ENCODE assay signal across 18 cellular contexts in genomic region chr7:127379642-127380041, GRCh38. TPM values are rescaled to one million over a fixed set of nuclear protein-coding genes. Genes with fewer than 3 reads are reported as not detected.
DNase-seq lines count a peak whose midpoint lies in the region; ATAC-seq, FAIRE-seq and TF ChIP-seq lines count a peak whose summit lies in the region.
"Had no signal": no experiment of that assay in that cellular context is flagged by ENCODE, and none has a peak within 500 bp of the region (broad histone marks: within the 10 kb centered on the region; RNA-seq: fewer than 3 reads in every experiment).

No MANE protein-coding gene starts in this region.

- H3K4me1 ChIP-seq in K562 (replicated peaks in 1 of 2; ENCODE audit: control insufficient read depth in 2 of 2, insufficient read depth in 2 of 2, low read length in 2 of 2), result peaks cover 4 to 28% of the 10 kb centered on the region in 2 experiments
- no peaks in the 10 kb centered on the region for H3K4me1 ChIP-seq in PC-9 (replicated peaks; ENCODE audit: insufficient read depth)
- H3K4me1 ChIP-seq in adrenal gland (replicated peaks in 1 of 2), result peaks cover 0 to 24% of the 10 kb centered on the region in 2 donors

- POLR2A ChIA-PET in T-cell (lab: Charles Lee), result interaction anchor here in 1 of 2 donors (0.9 kb wide), 1 partner anchor 10 kb away, joined by 4 read pairs; no protein-coding TSS in a partner anchor
- POLR2A ChIA-PET in K562 (lab: Yijun Ruan, JAX), result interaction anchor here (0.9 to 1.7 kb wide), 4 partner anchors 12 to 15 kb away, joined by 3 to 7 read pairs (median 4); partner anchors contain the start of gene ZNF800
- POLR2A ChIA-PET in PC-9 (lab: Charles Lee; ENCODE audit: unreplicated experiment), result no interaction called here

- ATAC-seq in natural killer cell (no peak), T-cell (replicated peaks in 1 of 4) (no peak), K562 (no peak)
- no peak for ATAC-seq in natural killer cell treated with Interleukin-12 subunit alpha and Interleukin-12 subunit beta and Interleukin-15 and Interleukin-18, amount 100 ng/mL, for 72 hours

- no TSS peak for BruUV-seq in K562 (replicated peaks; lab: Mats Ljungman, UMichigan)
- BruUV-seq in PC-9 (replicated peaks; lab: Mats Ljungman, UMichigan), result no TSS peak

- no peak for TF ChIP-seq EP300 in K562 (IDR thresholded peaks at IDR 0.05; ENCODE audit: low read length)

- H3K36me3 Mint-ChIP-seq in natural killer cell (peaks cover 6% of the 10 kb centered on the region), T-cell (peaks cover 32% of the 10 kb centered on the region)
- H3K36me3 Mint-ChIP-seq in natural killer cell treated with Interleukin-12 subunit alpha and Interleukin-12 subunit beta and Interleukin-15 and Interleukin-18, amount 100 ng/mL, for 72 hours, result peaks cover 9% of the 10 kb centered on the region

- no peak overlapping the region for H2AFZ ChIP-seq in K562 (ENCODE audit: low read depth, low read length)
- H2AFZ ChIP-seq in PC-9, result no peak overlapping the region

- H4K20me1 ChIP-seq in K562 (replicated peaks; ENCODE audit: control insufficient read depth, insufficient read depth, low read length) (no peaks in the 10 kb centered on the region), PC-9 (ENCODE audit: insufficient read depth) (peaks cover 36% of the 10 kb centered on the region)

- in situ Hi-C loops in K562 (cut with MboI), result no loop called here

- WGBS in K562 (ENCODE audit: insufficient coverage, low coverage, missing lambda C conversion rate), result 94% methylated on average over 2 of the region's 2 CpGs
- 92 to 100% (median 97%) methylated on average over 2 of the region's 2 CpGs for WGBS in adrenal gland, 4 donors

- H3K27ac Mint-ChIP-seq in natural killer cell, result peak overlapping the region; percentile 49 to 68
- peak overlapping the region in 1 of 2 donors; percentile 74 for H3K27ac Mint-ChIP-seq in natural killer cell treated with Interleukin-12 subunit alpha and Interleukin-12 subunit beta and Interleukin-15 and Interleukin-18, amount 100 ng/mL, for 72 hours
- peak overlapping the region; percentile 48 to 69 for H3K27ac Mint-ChIP-seq in T-cell
- H3K27ac Mint-ChIP-seq: B cell, H9 had no signal

- intact Hi-C loops in natural killer cell (cut with micrococcal nuclease) (no loop called here), K562 (cut with micrococcal nuclease) (loop anchor here (5.0 kb wide), 1 partner anchor 273 kb away; the partner anchor contains the start of gene SND1), PC-9 (cut with micrococcal nuclease; ENCODE audit: unreplicated experiment) (no loop called here), adrenal gland (cut with DNase I) (no loop called here)

- TF ChIP-seq RAD21 in K562 (CRISPR knock-in tag; conservative IDR thresholded peaks at IDR 0.05 in 1 of 2, IDR thresholded peaks at IDR 0.05 in 1 of 2), result no peak

- no peak overlapping the region for H3K27ac ChIP-seq in K562 (ENCODE audit: extremely low read depth, low read depth, low read length)
- H3K27ac ChIP-seq in PC-9, result no peak overlapping the region
- no peak overlapping the region for H3K27ac ChIP-seq in adrenal gland
- H3K27ac ChIP-seq: RWPE1 had no signal

- H3K4me3 Mint-ChIP-seq in natural killer cell, result peak overlapping the region; percentile 25
- H3K4me3 Mint-ChIP-seq in natural killer cell treated with Interleukin-12 subunit alpha and Interleukin-12 subunit beta and Interleukin-15 and Interleukin-18, amount 100 ng/mL, for 72 hours, result no peak overlapping the region
- peak overlapping the region in 1 of 3 donors; percentile 50 for H3K4me3 Mint-ChIP-seq in T-cell
- H3K4me3 Mint-ChIP-seq: B cell, H9 had no signal

- CTCF ChIA-PET in T-cell (lab: Charles Lee) (interaction anchor here (0.6 to 1.5 kb wide), 4 partner anchors 32 to 753 kb away, joined by 3 to 5 read pairs (median 3); no protein-coding TSS in a partner anchor), K562 (lab: Yijun Ruan, JAX; ENCODE audit: low intra/inter-chr PET ratio) (no interaction called here), PC-9 (lab: Charles Lee) (no interaction called here)

- H3K9ac ChIP-seq in K562 (ENCODE audit: insufficient read depth in 1 of 2, low read depth in 2 of 2, low read length in 2 of 2), result no peak overlapping the region

- H3F3A ChIP-seq in PC-9 (ENCODE audit: insufficient read depth, low read depth), result no peaks in the 10 kb centered on the region

- H3K27me3 Mint-ChIP-seq in natural killer cell (ENCODE audit: low read depth in 2 of 2), result no peaks in the 10 kb centered on the region
- H3K27me3 Mint-ChIP-seq in natural killer cell treated with Interleukin-12 subunit alpha and Interleukin-12 subunit beta and Interleukin-15 and Interleukin-18, amount 100 ng/mL, for 72 hours, result no peaks in the 10 kb centered on the region
- no peaks in the 10 kb centered on the region for H3K27me3 Mint-ChIP-seq in T-cell
- H3K27me3 Mint-ChIP-seq: B cell had no signal

- TF ChIP-seq CTCF in natural killer cell (IDR thresholded peaks at IDR 0.05), result no peak
- TF ChIP-seq CTCF in K562 (IDR thresholded peaks at IDR 0.05 in 2 of 3, conservative IDR thresholded peaks at IDR 0.05 in 1 of 3; ENCODE audit: insufficient read depth in 2 of 3, low read depth in 1 of 3, low read length in 3 of 3), result no peak
- TF ChIP-seq CTCF in PC-9 (conservative IDR thresholded peaks at IDR 0.05), result no peak
- no peak for TF ChIP-seq CTCF in adrenal gland (IDR thresholded peaks at IDR 0.05)

- H3K36me3 ChIP-seq in K562 (ENCODE audit: control insufficient read depth, insufficient read depth, low read length) (peaks cover 85% of the 10 kb centered on the region), PC-9 (ENCODE audit: low read depth) (peaks cover 16% of the 10 kb centered on the region; the same call in 1 of the 2 replicates), adrenal gland (replicated peaks in 1 of 2) (peaks cover 0 to 2% of the 10 kb centered on the region in 2 donors)

- H3K9me1 ChIP-seq in K562 (ENCODE audit: control insufficient read depth, insufficient read depth, low read length), result no peaks in the 10 kb centered on the region

- H3K9me3 ChIP-seq in K562 (replicated peaks; ENCODE audit: control insufficient read depth, insufficient read depth, low read depth, low read length) (no peaks in the 10 kb centered on the region), PC-9 (ENCODE audit: insufficient read depth, low read depth) (no peaks in the 10 kb centered on the region), adrenal gland (replicated peaks in 1 of 3) (no peaks in the 10 kb centered on the region)

- no peak for FAIRE-seq in K562 (lab: Jason Lieb, UNC)

- H3K27me3 ChIP-seq in K562 (ENCODE audit: control insufficient read depth in 2 of 2, insufficient read depth in 2 of 2, low read length in 2 of 2), result no peaks in the 10 kb centered on the region
- H3K27me3 ChIP-seq in PC-9 (ENCODE audit: insufficient read depth, low read depth), result no peaks in the 10 kb centered on the region
- H3K27me3 ChIP-seq in adrenal gland, result no peaks in the 10 kb centered on the region

- TF ChIP-seq POLR2A in K562 (conservative IDR thresholded peaks at IDR 0.05) (no peak), adrenal gland (IDR thresholded peaks at IDR 0.05) (no peak)

- H3K9me2 ChIP-seq in PC-9 (ENCODE audit: insufficient read depth), result no peaks in the 10 kb centered on the region

- no peak overlapping the region for H3K4me3 ChIP-seq in K562
- H3K4me3 ChIP-seq in PC-9, result no peak overlapping the region
- H3K4me3 ChIP-seq in adrenal gland, result no peak overlapping the region

- DNase-seq in natural killer cell, result no peak
- DNase-seq in natural killer cell treated with Interleukin-12 subunit alpha and Interleukin-12 subunit beta and Interleukin-15 and Interleukin-18, amount 100 ng/mL, for 72 hours (ENCODE audit: low spot score), result no peak
- no peak for DNase-seq in T-cell
- DNase-seq in K562 (ENCODE audit: extremely low read depth in 1 of 4, low spot score in 3 of 4), result no peak
- DNase-seq in NCI-H1930 (lab: John Stamatoyannopoulos, UW), result no peak
- DNase-seq in PC-9, result no peak
- no peak for DNase-seq in adrenal gland
- DNase-seq: ACHN, DMS79 treated with DMSO at 0.1 percent for 48 hours, H9, MV-4-11, NCI-H1417, NCI-H2029 treated with DMSO at 0.1 percent for 48 hours, NCI-H2171 treated with DMSO at 0.1 percent for 48 hours, NCI-H510A, NCI-H774 had no signal

- H3K79me2 ChIP-seq in K562 (ENCODE audit: control insufficient read depth, insufficient read depth, low read length) (peaks cover 95% of the 10 kb centered on the region), PC-9 (ENCODE audit: low read depth) (peaks cover 34% of the 10 kb centered on the region)

- no peaks in the 10 kb centered on the region for H3K9me3 Mint-ChIP-seq in natural killer cell
- no peaks in the 10 kb centered on the region for H3K9me3 Mint-ChIP-seq in natural killer cell treated with Interleukin-12 subunit alpha and Interleukin-12 subunit beta and Interleukin-15 and Interleukin-18, amount 100 ng/mL, for 72 hours
- H3K9me3 Mint-ChIP-seq in T-cell, result no peaks in the 10 kb centered on the region
- H3K9me3 Mint-ChIP-seq: H9 had no signal

- H3K4me2 ChIP-seq in K562 (ENCODE audit: insufficient read depth, low read length) (no peak overlapping the region), PC-9 (no peak overlapping the region)

- H3K4me1 Mint-ChIP-seq in natural killer cell, result peaks cover 66 to 72% of the 10 kb centered on the region in 2 donors
- H3K4me1 Mint-ChIP-seq in natural killer cell treated with Interleukin-12 subunit alpha and Interleukin-12 subunit beta and Interleukin-15 and Interleukin-18, amount 100 ng/mL, for 72 hours (ENCODE audit: low read depth in 2 of 2), result peaks cover 49 to 69% of the 10 kb centered on the region in 2 donors
- peaks cover 76 to 82% (median 76%) of the 10 kb centered on the region in 3 donors for H3K4me1 Mint-ChIP-seq in T-cell

RNA-seq across cellular contexts. Expression of gene ZNF800, which starts 12.9 kb away (rescaled TPM):
- total RNA-seq in natural killer cell, result 100 to 1,000 TPM in 2 of 3 donors, 10 to 100 TPM in 1; 93.3 to 107 (median 101) TPM
- total RNA-seq in natural killer cell treated with Interleukin-12 subunit alpha and Interleukin-12 subunit beta and Interleukin-15 and Interleukin-18, amount 100 ng/mL, for 72 hours, result 10 to 100 TPM; 52.8 to 56.3 TPM
- 10 to 100 TPM; 59.6 to 75.0 (median 64.3) TPM for total RNA-seq in T-cell
- total RNA-seq in K562 (2011; cell fraction: chromatin; rRNA removed; ENCODE audit: low replicate concordance), result 28.7 and 131 TPM in 2 replicates
- total RNA-seq in K562 (2011; cell fraction: nucleolus; rRNA removed), result 19.2 and 29.9 TPM in 2 replicates
- total RNA-seq in K562 (2011; cell fraction: nucleoplasm; rRNA removed), result 38.3 and 60.6 TPM in 2 replicates
- total RNA-seq in K562 (2014; rRNA removed), result 21.0 and 25.2 TPM in 2 replicates
- total RNA-seq in K562 (2014; rRNA removed; fragmentation: Illumina TruSeq; extraction: Trizol), result 46.1 and 51.1 TPM in 2 replicates
- total RNA-seq in K562 (2015; rRNA removed; fragmentation: Illumina TruSeq; extraction: Trizol), result 54.0 and 58.3 TPM in 2 replicates
- total RNA-seq in K562 (2021), result 48.5 and 50.2 TPM in 2 replicates
- 23.8 and 33.4 TPM in 2 replicates for polyA plus RNA-seq in K562 (2011; rRNA removed)
- 12.3 and 14.2 TPM in 2 replicates for polyA plus RNA-seq in K562 (2011; cell fraction: cytosol; rRNA removed)
- 53.9 and 61.4 TPM in 2 replicates for polyA plus RNA-seq in K562 (2011; cell fraction: nucleus; rRNA removed)
- polyA plus RNA-seq in K562 (2012), result 19.6 and 27.8 TPM in 2 replicates
- polyA plus RNA-seq in K562 (2014; fragmentation: Illumina TruSeq; extraction: Trizol), result 29.0 and 46.7 TPM in 2 replicates
- polyA plus RNA-seq in K562 (2014; fragmentation: Nextera tagmentation; extraction: Ambion mirVana), result 1 to 10 TPM; 7.5 to 9.3 TPM
- polyA plus RNA-seq in K562 (2014; rRNA removed), result 18.9 and 19.3 TPM in 2 replicates
- 61.9 and 63.0 TPM in 2 replicates for polyA minus RNA-seq in K562 (2011; rRNA and poly(A)+ RNA removed)
- polyA minus RNA-seq in K562 (2011; cell fraction: cytosol; rRNA and poly(A)+ RNA removed), result 22.8 and 31.1 TPM in 2 replicates
- polyA minus RNA-seq in K562 (2011; cell fraction: nucleus; rRNA and poly(A)+ RNA removed), result 83.5 and 119 TPM in 2 replicates
- 32.4 and 32.6 TPM in 2 replicates for total RNA-seq in PC-9 (2021)
- total RNA-seq in adrenal gland, result 10 to 100 TPM; 17.5 to 41.6 (median 30.5) TPM
- 10 to 100 TPM; 11.0 to 21.5 (median 15.4) TPM for polyA plus RNA-seq in adrenal gland

Comparison
In these comparisons a context has a peak if more than half of its experiments do, and no peak if none do; other contexts are left out.
1. CTCF ChIA-PET loops: an anchor here in T-cell (0.6 to 1.5 kb wide); none called in K562 and PC-9.